Comparison of ENCODE assay signal across 27 cellular contexts in genomic region chr6:158223926-158224325, GRCh38. TPM values are rescaled to one million over a fixed set of nuclear protein-coding genes. Genes with fewer than 3 reads are reported as not detected.
A peak's percentile ranks its signal among the peaks of the same experiment; 100 is the strongest.
DNase-seq lines count a peak whose midpoint lies in the region; ATAC-seq, FAIRE-seq and TF ChIP-seq lines count a peak whose summit lies in the region.
"Had no signal": no experiment of that assay in that cellular context is flagged by ENCODE, and none has a peak within 500 bp of the region (broad histone marks: within the 10 kb centered on the region; RNA-seq: fewer than 3 reads in every experiment).

No MANE protein-coding gene starts in this region.

- peak overlapping the region; percentile 68 for H3K27ac Mint-ChIP-seq in nephron progenitor cell
- H3K27ac Mint-ChIP-seq in stimulated activated effector memory CD8-positive, alpha-beta T cell treated with anti-CD3 and anti-CD28 coated beads, Interleukin-12 subunit alpha, Interleukin-12 subunit beta, amount 100 ng/mL, for 72 hours, result no peak overlapping the region
- H3K27ac Mint-ChIP-seq: CD4-positive, alpha-beta T cell; CD8-positive, alpha-beta memory T cell had no signal

- no peak for FAIRE-seq in HepG2 (lab: Jason Lieb, UNC)
- FAIRE-seq: A549, GM12891, GM18507, H54 had no signal

- H3K9ac ChIP-seq in HepG2 (ENCODE audit: insufficient read depth, low read depth, low read length), result no peak overlapping the region
- H3K9ac ChIP-seq: BLaER1 treated with 17β-estradiol and CSF1 and Interleukin-3, amounts not matched to agents 10 nM and 100 nM had no signal

- ATAC-seq in HepG2 (no peak), right lobe of liver (no peak), aorta (ENCODE audit: low FRiP score) (peak; percentile 31)
- ATAC-seq in stimulated activated effector memory CD8-positive, alpha-beta T cell treated with anti-CD3 and anti-CD28 coated beads, Interleukin-12 subunit alpha, Interleukin-12 subunit beta, amount 100 ng/mL, for 72 hours, result no peak
- ATAC-seq: A549 had no signal

- no peak for TF ChIP-seq EP300 in HepG2 (IDR thresholded peaks at IDR 0.05; ENCODE audit: low read depth in 2 of 2, low read length in 2 of 2)
- TF ChIP-seq EP300 in HepG2 (CRISPR knock-in tag; IDR thresholded peaks at IDR 0.05; ENCODE audit: borderline replicate concordance), result no peak

- H3K79me2 ChIP-seq in HepG2 (ENCODE audit: insufficient read depth, low read length), result no peaks in the 10 kb centered on the region

- BruUV-seq in HepG2 (replicated peaks; lab: Mats Ljungman, UMichigan), result no TSS peak

- CTCF ChIA-PET in HepG2 (lab: Yijun Ruan, JAX; ENCODE audit: low intra/inter-chr PET ratio, low total read pairs), result no interaction called here

- no peak overlapping the region; the same call in 1 of the 2 replicates for H3K4me2 ChIP-seq in HepG2 (ENCODE audit: low read depth, low read length)
- H3K4me2 ChIP-seq: A549; BLaER1 treated with 17β-estradiol and CSF1 and Interleukin-3, amounts not matched to agents 10 nM and 100 nM had no signal

- H3K4me3 Mint-ChIP-seq in nephron progenitor cell, result no peak overlapping the region
- no peak overlapping the region for H3K4me3 Mint-ChIP-seq in stimulated activated effector memory CD8-positive, alpha-beta T cell treated with anti-CD3 and anti-CD28 coated beads, Interleukin-12 subunit alpha, Interleukin-12 subunit beta, amount 100 ng/mL, for 72 hours
- H3K4me3 Mint-ChIP-seq: CD14-positive monocyte; CD4-positive, alpha-beta T cell had no signal

- intact Hi-C loops in HepG2 (cut with micrococcal nuclease; ENCODE audit: unreplicated experiment) (loop anchor here (5.0 kb wide), 1 partner anchor 293 kb away; no protein-coding TSS in a partner anchor), right lobe of liver (cut with DNase I) (no loop called here), aorta (cut with DNase I) (no loop called here), left ventricle myocardium inferior (cut with micrococcal nuclease) (no loop called here)

- H3K4me1 ChIP-seq in HepG2 (ENCODE audit: insufficient read depth, low read length) (peaks cover 37% of the 10 kb centered on the region), right lobe of liver (no peaks in the 10 kb centered on the region), aorta (ENCODE audit: control insufficient read depth in 1 of 2, insufficient read depth in 2 of 2, low read length in 2 of 2) (no peaks in the 10 kb centered on the region), left ventricle myocardium inferior (no peaks in the 10 kb centered on the region)
- H3K4me1 ChIP-seq: BE2C, HAP-1 had no signal

- TF ChIP-seq RAD21 in HepG2 (CRISPR knock-in tag; IDR thresholded peaks at IDR 0.05), result no peak

- peak overlapping the region; percentile 45 for H2AFZ ChIP-seq in HepG2 (ENCODE audit: low read length)

- no peak overlapping the region for H3K27ac ChIP-seq in HepG2 (ENCODE audit: extremely low read length, insufficient read depth, low read length)
- no peak overlapping the region for H3K27ac ChIP-seq in right lobe of liver
- no peak overlapping the region for H3K27ac ChIP-seq in aorta (ENCODE audit: low read depth in 1 of 2, low read length in 2 of 2)
- no peak overlapping the region for H3K27ac ChIP-seq in left ventricle myocardium inferior (replicated peaks)
- H3K27ac ChIP-seq: A549; BLaER1 treated with 17β-estradiol and CSF1 and Interleukin-3, amounts not matched to agents 10 nM and 100 nM had no signal

- H3K27me3 ChIP-seq in HepG2 (ENCODE audit: control insufficient read depth in 1 of 2, insufficient read depth in 2 of 2, low read length in 2 of 2) (no peaks in the 10 kb centered on the region; a peak in 1 of 5 replicates), right lobe of liver (no peaks in the 10 kb centered on the region), aorta (ENCODE audit: control insufficient read depth in 1 of 2, insufficient read depth in 2 of 2, low read length in 1 of 2) (no peaks in the 10 kb centered on the region), left ventricle myocardium inferior (ENCODE audit: low read depth) (no peaks in the 10 kb centered on the region)
- H3K27me3 ChIP-seq: BE2C; BLaER1 treated with 17β-estradiol and CSF1 and Interleukin-3, amounts not matched to agents 10 nM and 100 nM had no signal

- no peaks in the 10 kb centered on the region for H4K20me1 ChIP-seq in HepG2 (ENCODE audit: insufficient read depth, low read length)
- H4K20me1 ChIP-seq: BLaER1 treated with 17β-estradiol and CSF1 and Interleukin-3, amounts not matched to agents 10 nM and 100 nM had no signal

- no peak for TF ChIP-seq CTCF in HepG2 (CRISPR knock-in tag; IDR thresholded peaks at IDR 0.05)
- no peak for TF ChIP-seq CTCF in right lobe of liver (IDR thresholded peaks at IDR 0.05)
- no peak for TF ChIP-seq CTCF in nephron progenitor cell (IDR thresholded peaks at IDR 0.05)
- TF ChIP-seq CTCF in left ventricle myocardium inferior (IDR thresholded peaks at IDR 0.05; ENCODE audit: borderline replicate concordance), result no peak

- H3K9me3 Mint-ChIP-seq in nephron progenitor cell, result peaks cover 3% of the 10 kb centered on the region
- no peaks in the 10 kb centered on the region for H3K9me3 Mint-ChIP-seq in stimulated activated effector memory CD8-positive, alpha-beta T cell treated with anti-CD3 and anti-CD28 coated beads, Interleukin-12 subunit alpha, Interleukin-12 subunit beta, amount 100 ng/mL, for 72 hours
- H3K9me3 Mint-ChIP-seq: CD4-positive, alpha-beta T cell; CD8-positive, alpha-beta memory T cell had no signal

- in situ Hi-C loops in HepG2 (cut with HindIII; ENCODE audit: extremely low pct_ligation_motif_present, low pct_unique_long_range_greater_than_20kb), result loop anchor here (10.0 to 25.0 kb wide), 3 partner anchors 288 to 738 kb away; no protein-coding TSS in a partner anchor

- POLR2A ChIA-PET in HepG2 (lab: Yijun Ruan, JAX), result interaction anchor here (2.4 kb wide), 1 partner anchor 9 kb away, joined by 6 read pairs; no protein-coding TSS in a partner anchor

- H3K9me3 ChIP-seq in HepG2 (ENCODE audit: low read length) (no peaks in the 10 kb centered on the region), right lobe of liver (no peaks in the 10 kb centered on the region), aorta (ENCODE audit: control insufficient read depth, low read length) (no peaks in the 10 kb centered on the region), left ventricle myocardium inferior (replicated peaks) (no peaks in the 10 kb centered on the region)
- H3K9me3 ChIP-seq: A549, BE2C, HAP-1 had no signal

- 51% methylated on average over 9 of the region's 9 CpGs for WGBS in HepG2 (ENCODE audit: low lambda C conversion rate)
- WGBS in right lobe of liver (ENCODE audit: insufficient coverage, low coverage, low lambda C conversion rate, missing lambda C conversion rate), result 89% methylated on average over 5 of the region's 9 CpGs
- 77 to 78% methylated on average over 9 of the region's 9 CpGs for WGBS in aorta, 2 donors

- H3K36me3 ChIP-seq in HepG2 (replicated peaks in 1 of 2; ENCODE audit: control insufficient read depth in 1 of 2, insufficient read depth in 2 of 2, low read length in 2 of 2) (no peaks in the 10 kb centered on the region), right lobe of liver (no peaks in the 10 kb centered on the region), aorta (ENCODE audit: control insufficient read depth in 1 of 2, insufficient read depth in 2 of 2, low read length in 1 of 2) (no peaks in the 10 kb centered on the region), left ventricle myocardium inferior (no peaks in the 10 kb centered on the region)
- H3K36me3 ChIP-seq: BE2C; BLaER1 treated with 17β-estradiol and CSF1 and Interleukin-3, amounts not matched to agents 10 nM and 100 nM; HAP-1 had no signal

- peaks cover 5% of the 10 kb centered on the region for H3K27me3 Mint-ChIP-seq in nephron progenitor cell (ENCODE audit: low read depth, poor library complexity)
- H3K27me3 Mint-ChIP-seq: CD4-positive, alpha-beta T cell had no signal

- H3K4me3 ChIP-seq in HepG2 (replicated peaks in 1 of 3; ENCODE audit: insufficient read depth in 1 of 3, low read depth in 2 of 3, low read length in 3 of 3) (no peak overlapping the region), right lobe of liver (no peak overlapping the region), aorta (ENCODE audit: low read length in 2 of 2) (no peak overlapping the region), left ventricle myocardium inferior (no peak overlapping the region)
- H3K4me3 ChIP-seq: A549; BLaER1 treated with 17β-estradiol and CSF1 and Interleukin-3, amounts not matched to agents 10 nM and 100 nM; HAP-1 had no signal

- TF ChIP-seq POLR2A in HepG2 (IDR thresholded peaks at IDR 0.05; ENCODE audit: insufficient read depth in 1 of 2, low read depth in 2 of 2, low read length in 2 of 2) (no peak), right lobe of liver (IDR thresholded peaks at IDR 0.05) (no peak)

- no peaks in the 10 kb centered on the region for H3K36me3 Mint-ChIP-seq in nephron progenitor cell (ENCODE audit: low read depth)
- no peaks in the 10 kb centered on the region for H3K36me3 Mint-ChIP-seq in stimulated activated effector memory CD8-positive, alpha-beta T cell treated with anti-CD3 and anti-CD28 coated beads, Interleukin-12 subunit alpha, Interleukin-12 subunit beta, amount 100 ng/mL, for 72 hours
- H3K36me3 Mint-ChIP-seq: CD8-positive, alpha-beta memory T cell had no signal

- DNase-seq in HepG2 (ENCODE audit: low spot score) (no peak), right lobe of liver (no peak), islet precursor cell (peak; percentile 52), nephron progenitor cell (no peak), aorta (no peak), COLO668 (lab: John Stamatoyannopoulos, UW; ENCODE audit: unreplicated experiment) (no peak), left ventricle myocardium inferior (no peak)
- no peak for DNase-seq in stimulated activated effector memory CD8-positive, alpha-beta T cell treated with anti-CD3 and anti-CD28 coated beads, Interleukin-12 subunit alpha, Interleukin-12 subunit beta, amount 100 ng/mL, for 72 hours (ENCODE audit: low spot score in 2 of 2)
- DNase-seq: 8988T; ACHN; AML-193; BE2C; Calu3; CD4-positive, alpha-beta T cell; CD8-positive, alpha-beta memory T cell; COR-L47; DMS53; DMS79 treated with DMSO at 0.1 percent for 48 hours; GF-D8; GOT3 had no signal

- H3K4me1 Mint-ChIP-seq in nephron progenitor cell, result no peaks in the 10 kb centered on the region
- H3K4me1 Mint-ChIP-seq in stimulated activated effector memory CD8-positive, alpha-beta T cell treated with anti-CD3 and anti-CD28 coated beads, Interleukin-12 subunit alpha, Interleukin-12 subunit beta, amount 100 ng/mL, for 72 hours, result no peaks in the 10 kb centered on the region

RNA-seq across cellular contexts. Expression of gene GTF2H5, which starts 55.8 kb away (rescaled TPM):
- total RNA-seq in HepG2 (2016; rRNA removed; fragmentation: Illumina TruSeq; extraction: Trizol) (45.9 and 68.0 TPM in 2 replicates), right lobe of liver (10 to 100 TPM in 4 of 6 experiments, 1 to 10 TPM in 2; 3.4 to 16.3 (median 11.8) TPM), aorta (10 to 100 TPM; 15.9 to 20.1 TPM), left ventricle myocardium inferior (25.0 TPM)
- total RNA-seq in HepG2 (2016; cell fraction: cytosol; rRNA removed; fragmentation: Illumina TruSeq; extraction: Trizol; ENCODE audit: low read depth), result 28.7 and 36.7 TPM in 2 replicates
- 49.0 and 71.1 TPM in 2 replicates for total RNA-seq in HepG2 (2016; cell fraction: insoluble cytoplasmic fraction; rRNA removed; fragmentation: Illumina TruSeq; extraction: Trizol)
- total RNA-seq in HepG2 (2016; cell fraction: membrane; rRNA removed; fragmentation: Illumina TruSeq; extraction: Trizol), result 36.3 and 42.5 TPM in 2 replicates
- total RNA-seq in HepG2 (2016; cell fraction: nucleus; rRNA removed; fragmentation: Illumina TruSeq; extraction: Trizol), result 15.2 and 16.4 TPM in 2 replicates
- polyA plus RNA-seq in HepG2 (2011; rRNA removed) (5.0 and 7.4 TPM in 2 replicates), aorta (1 to 10 TPM; 8.5 to 9.9 TPM)
- 3.1 and 4.2 TPM in 2 replicates for polyA plus RNA-seq in HepG2 (2011; cell fraction: cytosol; rRNA removed)
- 1.3 and 1.5 TPM in 2 replicates for polyA plus RNA-seq in HepG2 (2011; cell fraction: nucleus; rRNA removed)
- polyA plus RNA-seq in HepG2 (2012), result 12.3 and 19.5 TPM in 2 replicates
- 33.3 and 41.1 TPM in 2 replicates for polyA plus RNA-seq in HepG2 (2016; cell fraction: cytosol; fragmentation: Illumina TruSeq; extraction: Trizol; ENCODE audit: low read depth)
- 68.1 and 71.8 TPM in 2 replicates for polyA plus RNA-seq in HepG2 (2016; cell fraction: insoluble cytoplasmic fraction; fragmentation: Illumina TruSeq; extraction: Trizol; ENCODE audit: low read depth)
- polyA plus RNA-seq in HepG2 (2016; cell fraction: membrane; fragmentation: Illumina TruSeq; extraction: Trizol; ENCODE audit: low read depth), result 37.1 and 41.1 TPM in 2 replicates
- 29.2 and 31.1 TPM in 2 replicates for polyA plus RNA-seq in HepG2 (2016; cell fraction: nucleus; fragmentation: Illumina TruSeq; extraction: Trizol; ENCODE audit: insufficient read depth, low read depth)
- 1.1 TPM in 2 replicates for polyA minus RNA-seq in HepG2 (2011; rRNA and poly(A)+ RNA removed; ENCODE audit: low replicate concordance)
- polyA minus RNA-seq in HepG2 (2011; cell fraction: cytosol; rRNA and poly(A)+ RNA removed), result 0.89 and 1.4 TPM in 2 replicates
- polyA minus RNA-seq in HepG2 (2011; cell fraction: nucleus; rRNA and poly(A)+ RNA removed), result 2.1 and 2.6 TPM in 2 replicates

RNA-seq across cellular contexts. Expression of gene SERAC1, which starts 55.9 kb away (rescaled TPM):
- total RNA-seq in HepG2 (2016; rRNA removed; fragmentation: Illumina TruSeq; extraction: Trizol) (8.1 and 9.6 TPM in 2 replicates), right lobe of liver (1 to 10 TPM; 3.0 to 5.1 (median 4.4) TPM), aorta (10 to 100 TPM; 10.9 to 13.1 TPM), left ventricle myocardium inferior (5.1 TPM)
- total RNA-seq in HepG2 (2016; cell fraction: cytosol; rRNA removed; fragmentation: Illumina TruSeq; extraction: Trizol; ENCODE audit: low read depth), result 1.6 and 2.3 TPM in 2 replicates
- 7.7 and 9.8 TPM in 2 replicates for total RNA-seq in HepG2 (2016; cell fraction: insoluble cytoplasmic fraction; rRNA removed; fragmentation: Illumina TruSeq; extraction: Trizol)
- 3.9 and 4.2 TPM in 2 replicates for total RNA-seq in HepG2 (2016; cell fraction: membrane; rRNA removed; fragmentation: Illumina TruSeq; extraction: Trizol)
- total RNA-seq in HepG2 (2016; cell fraction: nucleus; rRNA removed; fragmentation: Illumina TruSeq; extraction: Trizol), result 7.4 and 8.9 TPM in 2 replicates
- polyA plus RNA-seq in HepG2 (2011; rRNA removed) (4.5 and 5.5 TPM in 2 replicates), aorta (1 to 10 TPM; 5.6 to 6.4 TPM)
- 2.2 and 4.5 TPM in 2 replicates for polyA plus RNA-seq in HepG2 (2011; cell fraction: cytosol; rRNA removed)
- polyA plus RNA-seq in HepG2 (2011; cell fraction: nucleus; rRNA removed), result 4.5 and 5.0 TPM in 2 replicates
- 5.7 and 6.2 TPM in 2 replicates for polyA plus RNA-seq in HepG2 (2012)
- polyA plus RNA-seq in HepG2 (2016; cell fraction: cytosol; fragmentation: Illumina TruSeq; extraction: Trizol; ENCODE audit: low read depth), result 0.77 and 0.81 TPM in 2 replicates
- 6.7 and 7.8 TPM in 2 replicates for polyA plus RNA-seq in HepG2 (2016; cell fraction: insoluble cytoplasmic fraction; fragmentation: Illumina TruSeq; extraction: Trizol; ENCODE audit: low read depth)
- polyA plus RNA-seq in HepG2 (2016; cell fraction: membrane; fragmentation: Illumina TruSeq; extraction: Trizol; ENCODE audit: low read depth), result 2.3 TPM in 2 replicates
- 10.6 and 11.6 TPM in 2 replicates for polyA plus RNA-seq in HepG2 (2016; cell fraction: nucleus; fragmentation: Illumina TruSeq; extraction: Trizol; ENCODE audit: insufficient read depth, low read depth)
- polyA minus RNA-seq in HepG2 (2011; rRNA and poly(A)+ RNA removed; ENCODE audit: low replicate concordance), result 1.2 and 2.3 TPM in 2 replicates
- 3.6 and 3.9 TPM in 2 replicates for polyA minus RNA-seq in HepG2 (2011; cell fraction: cytosol; rRNA and poly(A)+ RNA removed)
- polyA minus RNA-seq in HepG2 (2011; cell fraction: nucleus; rRNA and poly(A)+ RNA removed), result 9.7 and 11.6 TPM in 2 replicates
